18 cellular contexts compared by ENCODE assay signal in genomic region chr19:35524181-35524838, GRCh38. TPM values are rescaled to one million over a fixed set of nuclear protein-coding genes. Genes with fewer than 3 reads are reported as not detected.
A peak's percentile ranks its signal among the peaks of the same experiment; 100 is the strongest.
DNase-seq lines count a peak whose midpoint lies in the region; TF ChIP-seq lines count a peak whose summit lies in the region.
"Had no signal": no experiment of that assay in that cellular context is flagged by ENCODE, and none has a peak within 500 bp of the region (broad histone marks: within the 10 kb centered on the region; RNA-seq: fewer than 3 reads in every experiment).

No MANE protein-coding gene starts in this region.

- peaks cover 9% of the 10 kb centered on the region for H3F3A ChIP-seq in neural progenitor cell (ENCODE audit: low read depth)

- TF ChIP-seq RAD21 in Ishikawa (IDR thresholded peaks at IDR 0.05; ENCODE audit: low read depth), result no peak

- H3K27ac ChIP-seq in iPS-18a (ENCODE audit: low read length) (no peak overlapping the region), neural progenitor cell (no peak overlapping the region)
- H3K27ac ChIP-seq: BLaER1, SJCRH30 had no signal

- no peaks in the 10 kb centered on the region for H3K36me3 Mint-ChIP-seq in neural progenitor cell
- H3K36me3 Mint-ChIP-seq in activated CD4-positive, alpha-beta T cell treated with anti-CD3 and anti-CD28 coated beads, Interleukin-2, amount 10 ng/mL, durations not matched to agents 24 days and 14 days (ENCODE audit: low read depth), result no peaks in the 10 kb centered on the region
- H3K36me3 Mint-ChIP-seq: CD4-positive, alpha-beta memory T cell had no signal

- H3K4me1 ChIP-seq in iPS-18a (ENCODE audit: control insufficient read depth, low read depth, low read length), result peaks cover 14% of the 10 kb centered on the region
- peaks cover 15% of the 10 kb centered on the region for H3K4me1 ChIP-seq in neural progenitor cell
- H3K4me1 ChIP-seq: SJCRH30 had no signal

- intact Hi-C loops in activated CD4-positive, alpha-beta T cell treated with anti-CD3 and anti-CD28 coated beads, Interleukin-2, amount 10 ng/mL, durations not matched to agents 24 days and 14 days (cut with micrococcal nuclease), result no loop called here

- H3K4me3 Mint-ChIP-seq in neural progenitor cell, result no peak overlapping the region
- H3K4me3 Mint-ChIP-seq in activated CD4-positive, alpha-beta T cell treated with anti-CD3 and anti-CD28 coated beads, Interleukin-2, amount 10 ng/mL, durations not matched to agents 24 days and 14 days, result no peak overlapping the region
- H3K4me3 Mint-ChIP-seq: CD4-positive, alpha-beta memory T cell had no signal

- TF ChIP-seq CTCF in neural progenitor cell (IDR thresholded peaks at IDR 0.05), result no peak

- peak overlapping the region; percentile 10 for H3K9ac ChIP-seq in iPS-18a (ENCODE audit: low read length)
- H3K9ac ChIP-seq in neural progenitor cell, result no peak overlapping the region
- H3K9ac ChIP-seq: BLaER1 had no signal

- no peaks in the 10 kb centered on the region for H3K9me3 Mint-ChIP-seq in neural progenitor cell
- H3K9me3 Mint-ChIP-seq in activated CD4-positive, alpha-beta T cell treated with anti-CD3 and anti-CD28 coated beads, Interleukin-2, amount 10 ng/mL, durations not matched to agents 24 days and 14 days, result no peaks in the 10 kb centered on the region
- H3K9me3 Mint-ChIP-seq: CD4-positive, alpha-beta memory T cell had no signal

- H3K27me3 ChIP-seq in H7 (ENCODE audit: control insufficient read depth, insufficient read depth, low read length) (peaks cover 4% of the 10 kb centered on the region), iPS-18a (ENCODE audit: control insufficient read depth, insufficient read depth, low read length) (peaks cover 6% of the 10 kb centered on the region), neural progenitor cell (no peaks in the 10 kb centered on the region)
- H3K27me3 ChIP-seq: BLaER1 had no signal

- H3K4me3 ChIP-seq in H7 (ENCODE audit: insufficient read depth, low read depth, low read length) (peak overlapping the region; percentile 19), iPS-18a (ENCODE audit: low read length) (peak overlapping the region; percentile 12), neural progenitor cell (no peak overlapping the region)
- H3K4me3 ChIP-seq: BLaER1, SJCRH30 had no signal

- H3K36me3 ChIP-seq in H7 (replicated peaks; ENCODE audit: control insufficient read depth, insufficient read depth, low read length), result no peaks in the 10 kb centered on the region
- no peaks in the 10 kb centered on the region for H3K36me3 ChIP-seq in iPS-18a (ENCODE audit: control insufficient read depth, low read depth, low read length)
- no peaks in the 10 kb centered on the region for H3K36me3 ChIP-seq in neural progenitor cell
- H3K36me3 ChIP-seq: BLaER1, SJCRH30 had no signal

- no peaks in the 10 kb centered on the region for H3K79me2 ChIP-seq in neural progenitor cell (ENCODE audit: low read depth)

- H2AFZ ChIP-seq in neural progenitor cell (replicated peaks), result peak overlapping the region; percentile 68

- peaks cover 6% of the 10 kb centered on the region for H3K27me3 Mint-ChIP-seq in neural progenitor cell (ENCODE audit: insufficient read depth, low read depth)
- peaks cover 10% of the 10 kb centered on the region for H3K27me3 Mint-ChIP-seq in activated CD4-positive, alpha-beta T cell treated with anti-CD3 and anti-CD28 coated beads, Interleukin-2, amount 10 ng/mL, durations not matched to agents 24 days and 14 days

- peak; percentile 84 for DNase-seq in H7
- peak; percentile 56 for DNase-seq in neural progenitor cell (ENCODE audit: low spot score)
- DNase-seq in NCI-H1694 treated with DMSO at 0.1 percent for 48 hours (lab: John Stamatoyannopoulos, UW), result no peak
- DNase-seq in activated CD4-positive, alpha-beta T cell treated with anti-CD3 and anti-CD28 coated beads, Interleukin-2, amount 10 ng/mL, durations not matched to agents 24 days and 14 days, result no peak
- no peak for DNase-seq in NCI-H524 (lab: John Stamatoyannopoulos, UW)
- no peak for DNase-seq in NCI-H2029 treated with DMSO at 0.1 percent for 48 hours (lab: John Stamatoyannopoulos, UW)
- DNase-seq: Calu3; CD4-positive, alpha-beta memory T cell; NCI-H1417 treated with DMSO at 0.1 percent for 48 hours; NCI-H2029; NCI-H2171 treated with DMSO at 0.1 percent for 48 hours; NCI-H446 treated with DMSO at 0.1 percent for 48 hours; SJCRH30 had no signal

- H3K4me1 Mint-ChIP-seq in neural progenitor cell, result peaks cover 20% of the 10 kb centered on the region
- H3K4me1 Mint-ChIP-seq in activated CD4-positive, alpha-beta T cell treated with anti-CD3 and anti-CD28 coated beads, Interleukin-2, amount 10 ng/mL, durations not matched to agents 24 days and 14 days, result no peaks in the 10 kb centered on the region
- H3K4me1 Mint-ChIP-seq: CD4-positive, alpha-beta memory T cell had no signal

- no peak for TF ChIP-seq EP300 in Ishikawa (IDR thresholded peaks at IDR 0.05; ENCODE audit: borderline replicate concordance)

- H3K27ac Mint-ChIP-seq in neural progenitor cell, result no peak overlapping the region
- no peak overlapping the region for H3K27ac Mint-ChIP-seq in activated CD4-positive, alpha-beta T cell treated with anti-CD3 and anti-CD28 coated beads, Interleukin-2, amount 10 ng/mL, durations not matched to agents 24 days and 14 days
- H3K27ac Mint-ChIP-seq: CD4-positive, alpha-beta memory T cell had no signal

- H3K4me2 ChIP-seq in neural progenitor cell, result peak overlapping the region; percentile 58
- H3K4me2 ChIP-seq: BLaER1 had no signal

- no peaks in the 10 kb centered on the region for H4K20me1 ChIP-seq in neural progenitor cell (ENCODE audit: low read depth)
- H4K20me1 ChIP-seq: BLaER1 had no signal

- H3K9me3 ChIP-seq in iPS-18a (ENCODE audit: control insufficient read depth, low read depth, low read length) (no peaks in the 10 kb centered on the region), neural progenitor cell (ENCODE audit: low read depth) (no peaks in the 10 kb centered on the region)
- H3K9me3 ChIP-seq: BLaER1, SJCRH30 had no signal

TF ChIP-seq in Ishikawa, 13 proteins besides CTCF, POLR2A, EP300 and RAD21:
- TF ChIP-seq REST (IDR thresholded peaks at IDR 0.05; ENCODE audit: low read depth), result peak; percentile 19; the same call in 1 of the 2 replicates
- no peak for TF ChIP-seq TCF12 (IDR thresholded peaks at IDR 0.05; ENCODE audit: low read depth)

RNA-seq across cellular contexts. Expression of gene SBSN, which starts 3.8 kb away (rescaled TPM):
- total RNA-seq in H7 (2014; rRNA removed; shearing (Covaris generic)), result not detected in 2 replicates
- total RNA-seq in neural progenitor cell (ENCODE audit: low replicate concordance), result not detected in 2 replicates
- total RNA-seq in activated CD4-positive, alpha-beta T cell treated with anti-CD3 and anti-CD28 coated beads, Interleukin-2, amount 10 ng/mL, durations not matched to agents 24 days and 14 days, result not detected in 2 replicates
- total RNA-seq: A673; Calu3; CD4-positive, alpha-beta memory T cell; SJCRH30 had no signal

RNA-seq across cellular contexts. Expression of gene GAPDHS, which starts 8.9 kb away (rescaled TPM):
- 0.07 TPM in 1 of 2 replicates, not detected in the other for total RNA-seq in H7 (2014; rRNA removed; shearing (Covaris generic))
- total RNA-seq in neural progenitor cell (ENCODE audit: low replicate concordance), result not detected in 2 replicates
- total RNA-seq in activated CD4-positive, alpha-beta T cell treated with anti-CD3 and anti-CD28 coated beads, Interleukin-2, amount 10 ng/mL, durations not matched to agents 24 days and 14 days, result not detected in 2 replicates
- total RNA-seq: A673; Calu3; CD4-positive, alpha-beta memory T cell; M059J; SJCRH30 had no signal

RNA-seq across cellular contexts. Expression of gene DMKN, which starts 10.9 kb away (rescaled TPM):
- total RNA-seq in H7 (2014; rRNA removed; shearing (Covaris generic)), result 179 and 182 TPM in 2 replicates
- 175 and 208 TPM in 2 replicates for total RNA-seq in neural progenitor cell (ENCODE audit: low replicate concordance)
- total RNA-seq in activated CD4-positive, alpha-beta T cell treated with anti-CD3 and anti-CD28 coated beads, Interleukin-2, amount 10 ng/mL, durations not matched to agents 24 days and 14 days, result not detected in 2 replicates
- total RNA-seq: A673, SJCRH30 had no signal

RNA-seq across cellular contexts. Expression of gene TMEM147, which starts 21.1 kb away (rescaled TPM):
- total RNA-seq in H7 (2014; rRNA removed; shearing (Covaris generic)), result 208 and 225 TPM in 2 replicates
- 57.8 and 81.7 TPM in 2 replicates for total RNA-seq in neural progenitor cell (ENCODE audit: low replicate concordance)
- total RNA-seq in activated CD4-positive, alpha-beta T cell treated with anti-CD3 and anti-CD28 coated beads, Interleukin-2, amount 10 ng/mL, durations not matched to agents 24 days and 14 days, result 132 and 134 TPM in 2 replicates

RNA-seq across cellular contexts. Expression of gene KRTDAP, which starts 34.0 kb away (rescaled TPM):
- total RNA-seq in H7 (2014; rRNA removed; shearing (Covaris generic)), result 0.44 and 0.52 TPM in 2 replicates
- total RNA-seq in neural progenitor cell (ENCODE audit: low replicate concordance), result not detected in 2 replicates
- not detected in 2 replicates for total RNA-seq in activated CD4-positive, alpha-beta T cell treated with anti-CD3 and anti-CD28 coated beads, Interleukin-2, amount 10 ng/mL, durations not matched to agents 24 days and 14 days
- total RNA-seq: A673; Calu3; CD4-positive, alpha-beta memory T cell; M059J; SJCRH30 had no signal

Comparison
In these comparisons a context has a peak if more than half of its experiments do, and no peak if none do; other contexts are left out.
1. DNase-seq: peak in H7 (single experiment) and neural progenitor cell (single experiment); none in NCI-H1694 treated with DMSO at 0.1 percent for 48 hours (single experiment), activated CD4-positive, alpha-beta T cell treated with anti-CD3 and anti-CD28 coated beads, Interleukin-2, amount 10 ng/mL, durations not matched to agents 24 days and 14 days (single experiment), NCI-H524 (0 of 2) and NCI-H2029 treated with DMSO at 0.1 percent for 48 hours (single experiment).
2. RNA of gene DMKN, which starts 10.9 kb away (total RNA-seq): 179 to 182 TPM in H7 and 175 to 208 TPM in neural progenitor cell; not detected in activated CD4-positive, alpha-beta T cell treated with anti-CD3 and anti-CD28 coated beads, Interleukin-2, amount 10 ng/mL, durations not matched to agents 24 days and 14 days; every median in the first group is over 100 times any median in the second.